In the genomic region with DNA sequence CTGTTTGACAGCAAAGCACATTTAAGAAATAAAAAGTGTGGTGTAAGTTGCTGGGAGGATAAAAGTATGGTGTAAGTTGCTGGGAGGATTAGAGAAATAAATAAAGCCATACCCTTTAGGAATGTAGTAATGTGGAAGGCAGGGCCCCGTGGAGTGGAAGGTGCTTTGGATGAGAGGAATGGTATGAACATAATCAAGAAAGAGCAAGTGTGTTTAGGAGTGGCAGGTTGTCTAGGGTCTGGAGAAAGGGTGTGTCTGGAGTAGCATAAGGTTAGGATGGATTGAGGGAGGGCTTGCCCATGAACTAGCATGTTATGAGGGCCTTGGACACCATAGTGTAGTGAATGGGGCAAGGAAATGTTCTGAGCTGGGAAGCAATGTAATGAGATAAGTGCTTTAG, we compare ENCODE assay signal across 30 cellular contexts. TPM values are rescaled to one million over a fixed set of nuclear protein-coding genes. Genes with fewer than 3 reads are reported as not detected.
DNase-seq lines count a peak whose midpoint lies in the region; FAIRE-seq and TF ChIP-seq lines count a peak whose summit lies in the region.
"Had no signal": no experiment of that assay in that cellular context is flagged by ENCODE, and none has a peak within 500 bp of the region (broad histone marks: within the 10 kb centered on the region; RNA-seq: fewer than 3 reads in every experiment).

No MANE protein-coding gene starts in this region.

- peak overlapping the region; percentile 47 for H4K91ac ChIP-seq in H1 (replicated peaks; ENCODE audit: insufficient read length, low read length)

- TF ChIP-seq CTCF in C4-2B (conservative IDR thresholded peaks at IDR 0.05) (no peak), GM13976 (IDR thresholded peaks at IDR 0.05; ENCODE audit: borderline replicate concordance, control extremely low read depth, extremely low read depth, insufficient read depth, missing control alignments) (peak; percentile 4), H1 (IDR thresholded peaks at IDR 0.05; ENCODE audit: control extremely low read depth in 1 of 3, insufficient read depth in 1 of 3, low read depth in 1 of 3, low read length in 3 of 3) (no peak), progenitor cell of endocrine pancreas (IDR thresholded peaks at IDR 0.05; ENCODE audit: unreplicated experiment) (no peak)

- FAIRE-seq in H1 (lab: Jason Lieb, UNC), result no peak
- FAIRE-seq: A549, G401.6, K562 had no signal

- no peak overlapping the region for H3K18ac ChIP-seq in H1 (ENCODE audit: extremely low read depth, low read length)

- H4K8ac ChIP-seq in H1 (ENCODE audit: extremely low read depth, insufficient read depth, low read length), result no peak overlapping the region

- no peak overlapping the region for H2BK120ac ChIP-seq in H1 (replicated peaks; ENCODE audit: low read depth, low read length)

- H2BK12ac ChIP-seq in H1 (ENCODE audit: low read depth, low read length), result no peak overlapping the region

- no peak overlapping the region for H3K4me3 Mint-ChIP-seq in progenitor cell of endocrine pancreas (ENCODE audit: low read depth)
- H3K4me3 Mint-ChIP-seq: CD4-positive, alpha-beta memory T cell had no signal

- H3K9ac ChIP-seq in H1 (replicated peaks in 1 of 4; ENCODE audit: extremely low read depth in 1 of 4, low read depth in 3 of 4, low read length in 3 of 4), result no peak overlapping the region
- H3K9ac ChIP-seq: BLaER1 treated with 17β-estradiol and CSF1 and Interleukin-3, amounts not matched to agents 10 nM and 100 nM had no signal

- no peak overlapping the region for H2AFZ ChIP-seq in H1 (ENCODE audit: low read length)
- H2AFZ ChIP-seq: PC-9 had no signal

- H2AK5ac ChIP-seq in H1 (ENCODE audit: low read depth, low read length), result no peak overlapping the region

- no peak for TF ChIP-seq POLR2A in H1 (IDR thresholded peaks at IDR 0.05; ENCODE audit: control extremely low read depth in 1 of 2, low read depth in 2 of 2, low read length in 2 of 2)

- H3K4me1 Mint-ChIP-seq in progenitor cell of endocrine pancreas (ENCODE audit: low read depth), result peaks cover under 1% of the 10 kb centered on the region

- TF ChIP-seq EP300 in H1 (IDR thresholded peaks at IDR 0.05; ENCODE audit: borderline replicate concordance in 1 of 2, low read depth in 2 of 2, low read length in 2 of 2), result no peak

- H3K27me3 ChIP-seq in H1 (replicated peaks in 1 of 4; ENCODE audit: control insufficient read depth in 3 of 4, extremely low read depth in 1 of 4, insufficient read depth in 3 of 4, low read length in 3 of 4), result no peaks in the 10 kb centered on the region
- H3K27me3 ChIP-seq: BLaER1 treated with 17β-estradiol and CSF1 and Interleukin-3, amounts not matched to agents 10 nM and 100 nM; SJSA1 had no signal

- peak overlapping the region; percentile 26 for H3K56ac ChIP-seq in H1 (replicated peaks; ENCODE audit: insufficient read length, low read depth, low read length)

- H3K36me3 Mint-ChIP-seq in progenitor cell of endocrine pancreas (ENCODE audit: insufficient read depth), result peaks cover 44% of the 10 kb centered on the region

- POLR2A ChIA-PET in H1 (lab: Charles Lee; ENCODE audit: partially characterized antibody), result interaction anchor here (0.8 kb wide), 1 partner anchor 15 kb away, joined by 3 read pairs; no protein-coding TSS in a partner anchor

- no peak for TF ChIP-seq RAD21 in H1 (IDR thresholded peaks at IDR 0.05 in 1 of 2, conservative IDR thresholded peaks at IDR 0.05 in 1 of 2; ENCODE audit: low read depth in 2 of 2, low read length in 2 of 2)

- no peak overlapping the region for H3K14ac ChIP-seq in H1 (ENCODE audit: insufficient read length)

- no peaks in the 10 kb centered on the region for H3K4me1 ChIP-seq in H1 (replicated peaks in 1 of 4; ENCODE audit: control insufficient read depth in 3 of 4, insufficient read depth in 4 of 4, low read length in 3 of 4)

- H3K27ac Mint-ChIP-seq in progenitor cell of endocrine pancreas, result peak overlapping the region; percentile 11

- no peaks in the 10 kb centered on the region for H3K27me3 Mint-ChIP-seq in progenitor cell of endocrine pancreas
- H3K27me3 Mint-ChIP-seq: CD4-positive, alpha-beta memory T cell had no signal

- H4K20me1 ChIP-seq in H1 (replicated peaks in 1 of 2; ENCODE audit: control insufficient read depth in 1 of 2, insufficient read depth in 2 of 2, low read length in 2 of 2), result peaks cover 2% of the 10 kb centered on the region in 2 experiments

- H3K4me3 ChIP-seq in H1 (ENCODE audit: extremely low read depth in 1 of 4, insufficient read depth in 2 of 4, low read depth in 3 of 4, low read length in 4 of 4), result no peak overlapping the region
- H3K4me3 ChIP-seq: A549; BLaER1 treated with 17β-estradiol and CSF1 and Interleukin-3, amounts not matched to agents 10 nM and 100 nM; K562; PC-9; SJSA1 had no signal

- 79% methylated on average over 1 of the region's 1 CpG; no CpG with 5 or more reads in 1 of the 2 experiments for WGBS in H1 (ENCODE audit: extremely low coverage in 1 of 2, insufficient coverage in 1 of 2, insufficient read length in 1 of 2, insufficient replicate concordance in 2 of 2, low coverage in 1 of 2, low lambda C conversion rate in 2 of 2, missing lambda C conversion rate in 1 of 2), 2 experiments

- no peak overlapping the region for H3K4me2 ChIP-seq in H1 (ENCODE audit: insufficient read depth in 1 of 2, low read depth in 2 of 2, low read length in 2 of 2)
- H3K4me2 ChIP-seq: A549; BLaER1 treated with 17β-estradiol and CSF1 and Interleukin-3, amounts not matched to agents 10 nM and 100 nM; PC-9 had no signal

- H3K27ac ChIP-seq in C4-2B (peak overlapping the region; percentile 9; the same call in 1 of the 2 replicates), H1 (ENCODE audit: low read depth, low read length) (no peak overlapping the region)
- H3K27ac ChIP-seq: A549; BLaER1 treated with 17β-estradiol and CSF1 and Interleukin-3, amounts not matched to agents 10 nM and 100 nM; HL-60; PC-9; SJSA1 had no signal

- no peaks in the 10 kb centered on the region; the same call in 1 of the 2 replicates for H3K79me1 ChIP-seq in H1 (ENCODE audit: low read depth, low read length)

- H3K9me3 ChIP-seq in H1 (ENCODE audit: insufficient read depth in 2 of 2, low read depth in 1 of 2, low read length in 1 of 2), result no peaks in the 10 kb centered on the region
- H3K9me3 ChIP-seq: A549; BLaER1 treated with 17β-estradiol and CSF1 and Interleukin-3, amounts not matched to agents 10 nM and 100 nM; SJSA1 had no signal

- H3K9me3 Mint-ChIP-seq in progenitor cell of endocrine pancreas (ENCODE audit: low read depth), result no peaks in the 10 kb centered on the region
- H3K9me3 Mint-ChIP-seq: CD4-positive, alpha-beta memory T cell had no signal

- H3K4ac ChIP-seq in H1 (replicated peaks; ENCODE audit: insufficient read length, low read depth, low read length), result no peak overlapping the region

- no peaks in the 10 kb centered on the region; the same call in 1 of the 2 replicates for H3K23me2 ChIP-seq in H1 (ENCODE audit: low read depth, low read length)

- H2BK5ac ChIP-seq in H1 (ENCODE audit: low read depth, low read length), result no peak overlapping the region

- CTCF ChIA-PET in H1 (lab: Charles Lee; ENCODE audit: partially characterized antibody), result interaction anchor here (0.6 to 2.8 kb wide), 6 partner anchors 9 to 37 kb away, joined by 3 to 12 read pairs (median 5); a partner anchor contains a TSS

- H3K36me3 ChIP-seq in H1 (ENCODE audit: control insufficient read depth in 2 of 4, insufficient read depth in 4 of 4, low read length in 3 of 4), result peaks cover 10 to 78% (median 53%) of the 10 kb centered on the region in 4 experiments; a peak in 7 of 8 replicates

- no peak overlapping the region for H3K23ac ChIP-seq in H1 (ENCODE audit: insufficient read length)

- H3K79me2 ChIP-seq in H1 (ENCODE audit: control insufficient read depth in 1 of 2, insufficient read depth in 2 of 2, low read length in 2 of 2), result no peaks in the 10 kb centered on the region

- no peak overlapping the region for H2BK15ac ChIP-seq in H1 (ENCODE audit: low read length)

- in situ Hi-C loops in GM13976 (cut with MboI; ENCODE audit: low sequenced_read_pairs, unreplicated experiment), result no loop called here
- in situ Hi-C loops in KBM-7 (cut with MboI; ENCODE audit: low pct_unique_long_range_greater_than_20kb, low sequenced_read_pairs), result no loop called here

- H2BK20ac ChIP-seq in H1 (ENCODE audit: low read length), result no peak overlapping the region

- no peak for DNase-seq in GM13976 (ENCODE audit: low spot score)
- no peak for DNase-seq in H1 (ENCODE audit: low read depth in 1 of 2, low spot score in 2 of 2)
- no peak for DNase-seq in progenitor cell of endocrine pancreas (ENCODE audit: low spot score, unreplicated experiment)
- no peak for DNase-seq in OCI-M1 (lab: John Stamatoyannopoulos, UW)
- DNase-seq in KBM-7, result no peak
- DNase-seq in NCI-H187 treated with DMSO at 0.1 percent for 48 hours (lab: John Stamatoyannopoulos, UW), result no peak
- DNase-seq: AML-193; CD4-positive, alpha-beta memory T cell; COR-L47; GOT3; HCEC 1CT; MV-4-11; NCI-H1105 treated with DMSO at 0.1 percent for 48 hours; NCI-H146; NCI-H2029; NCI-H446; NCI-H82; NK-92 treated with Interleukin-12 subunit alpha and Interleukin-12 subunit beta, amount 100 ng/mL, for 24 hours; PC-9 had no signal

- H4K5ac ChIP-seq in H1 (ENCODE audit: insufficient read length, low read depth, low read length), result no peak overlapping the region

RNA-seq across cellular contexts. Expression of a gene that starts 18.1 kb away (rescaled TPM):
- 76.8 and 79.8 TPM in 2 replicates for total RNA-seq in H1 (2021; fragmentation: NEBNext Ultra II Directional; extraction: Animal tissue kit (Norgen Biotek cat#: 25700))
- 69.2 and 72.3 TPM in 2 replicates for polyA plus RNA-seq in H1 (2011; rRNA removed)
- polyA plus RNA-seq in H1 (2011; cell fraction: cytosol; rRNA removed), result 105 TPM
- polyA plus RNA-seq in H1 (2011; cell fraction: nucleus; rRNA removed), result 46.5 TPM
- 86.4 to 94.2 TPM (median 89.9 TPM) in 4 replicates for polyA plus RNA-seq in H1 (2012, experiment 1 of 2)
- polyA plus RNA-seq in H1 (2012, experiment 2 of 2), result 67.1 TPM
- polyA plus RNA-seq in H1 (2013, experiment 1 of 2), result 80.6 TPM
- polyA plus RNA-seq in H1 (2013, experiment 2 of 2), result 83.2 TPM
- polyA minus RNA-seq in H1 (2011; rRNA and poly(A)+ RNA removed), result 35.6 and 43.8 TPM in 2 replicates
- polyA minus RNA-seq in H1 (2011; cell fraction: cytosol; rRNA and poly(A)+ RNA removed), result 27.0 TPM
- 23.9 TPM for polyA minus RNA-seq in H1 (2011; cell fraction: nucleus; rRNA and poly(A)+ RNA removed)
- 44.2 and 44.7 TPM in 2 replicates for total RNA-seq in progenitor cell of endocrine pancreas

RNA-seq across cellular contexts. Expression of a gene that starts 37.3 kb away (rescaled TPM):
- total RNA-seq in H1 (2021; fragmentation: NEBNext Ultra II Directional; extraction: Animal tissue kit (Norgen Biotek cat#: 25700)), result 56.1 and 56.2 TPM in 2 replicates
- polyA plus RNA-seq in H1 (2011; rRNA removed), result 43.0 and 50.5 TPM in 2 replicates
- polyA plus RNA-seq in H1 (2011; cell fraction: cytosol; rRNA removed), result 56.6 TPM
- 28.5 TPM for polyA plus RNA-seq in H1 (2011; cell fraction: nucleus; rRNA removed)
- 40.8 to 54.8 TPM (median 49.6 TPM) in 4 replicates for polyA plus RNA-seq in H1 (2012, experiment 1 of 2)
- 6.5 TPM for polyA plus RNA-seq in H1 (2012, experiment 2 of 2)
- 31.6 TPM for polyA plus RNA-seq in H1 (2013, experiment 1 of 2)
- 33.9 TPM for polyA plus RNA-seq in H1 (2013, experiment 2 of 2)
- 38.8 and 45.6 TPM in 2 replicates for polyA minus RNA-seq in H1 (2011; rRNA and poly(A)+ RNA removed)
- polyA minus RNA-seq in H1 (2011; cell fraction: cytosol; rRNA and poly(A)+ RNA removed), result 25.6 TPM
- polyA minus RNA-seq in H1 (2011; cell fraction: nucleus; rRNA and poly(A)+ RNA removed), result 42.1 TPM
- total RNA-seq in progenitor cell of endocrine pancreas, result 91.5 and 113 TPM in 2 replicates

RNA-seq across cellular contexts. Expression of a gene that starts 52.8 kb away (rescaled TPM):
- not detected in 2 replicates for total RNA-seq in H1 (2021; fragmentation: NEBNext Ultra II Directional; extraction: Animal tissue kit (Norgen Biotek cat#: 25700))
- polyA plus RNA-seq in H1 (2011; rRNA removed), result not detected in 2 replicates
- polyA plus RNA-seq in H1 (2011; cell fraction: cytosol; rRNA removed), result not detected
- not detected for polyA plus RNA-seq in H1 (2011; cell fraction: nucleus; rRNA removed)
- not detected in 4 replicates for polyA plus RNA-seq in H1 (2012, experiment 1 of 2)
- polyA plus RNA-seq in H1 (2012, experiment 2 of 2), result not detected
- polyA plus RNA-seq in H1 (2013, experiment 1 of 2), result not detected
- not detected for polyA plus RNA-seq in H1 (2013, experiment 2 of 2)
- polyA minus RNA-seq in H1 (2011; rRNA and poly(A)+ RNA removed), result not detected in 2 replicates
- not detected for polyA minus RNA-seq in H1 (2011; cell fraction: cytosol; rRNA and poly(A)+ RNA removed)
- polyA minus RNA-seq in H1 (2011; cell fraction: nucleus; rRNA and poly(A)+ RNA removed), result not detected
- total RNA-seq in progenitor cell of endocrine pancreas, result 17.9 and 27.1 TPM in 2 replicates
- total RNA-seq: CD4-positive, alpha-beta memory T cell; LHCN-M2; MCF 10A; PC-9; Right ventricle myocardium inferior; RPMI7951; SJSA1 had no signal
- polyA plus RNA-seq: A549; CD4-positive, alpha-beta memory T cell had no signal

Comparison
In these comparisons a context has a peak if more than half of its experiments do, and no peak if none do; other contexts are left out.
1. RNA of a gene that starts 52.8 kb away (total RNA-seq): 17.9 to 27.1 TPM in progenitor cell of endocrine pancreas; not detected in H1; every median in the first group is over 10 times any median in the second.